In genomic region chr3:65776494-65776893, GRCh38 we compare ENCODE assay signal across 20 cellular contexts.
DNase-seq lines count a peak whose midpoint lies in the region; ATAC-seq and TF ChIP-seq lines count a peak whose summit lies in the region.
"Had no signal": no experiment of that assay in that cellular context is flagged by ENCODE, and none has a peak within 500 bp of the region (broad histone marks: within the 10 kb centered on the region; RNA-seq: fewer than 3 reads in every experiment).

No MANE protein-coding gene starts in this region.

- H3K4me2 ChIP-seq in trophoblast cell (ENCODE audit: low read length): no peak overlapping the region
- H3K4me2 ChIP-seq: GM23338 had no signal

- H3K9me3 ChIP-seq in endodermal cell (ENCODE audit: control insufficient read depth, low read length) (no peaks in the 10 kb centered on the region), trophoblast cell (ENCODE audit: insufficient read depth, low read depth, low read length) (no peaks in the 10 kb centered on the region)
- H3K9me3 ChIP-seq: thoracic aorta had no signal

- H4K91ac ChIP-seq in trophoblast cell (ENCODE audit: low read depth, low read length): no peak overlapping the region

- POLR2A ChIA-PET in WTC11 (lab: Charles Lee): no interaction called here

- H3K27ac Mint-ChIP-seq in endodermal cell (no peak overlapping the region), WTC11 (no peak overlapping the region)
- H3K27ac Mint-ChIP-seq: activated B cell treated with CpG ODN at 0.5 μM for 24 hours; activated CD8-positive, alpha-beta T cell treated with anti-CD3 and anti-CD28 coated beads, Interleukin-2, amount 10 ng/mL, durations not matched to agents 7 days and 5 days; GM23338; T-helper 17 cell had no signal

- no peaks in the 10 kb centered on the region for H3K79me2 ChIP-seq in trophoblast cell (ENCODE audit: control insufficient read depth, insufficient read depth, low read length, poor library complexity)

- H2AFZ ChIP-seq in trophoblast cell (ENCODE audit: insufficient read depth, low read length, poor library complexity): no peak overlapping the region
- H2AFZ ChIP-seq: GM23338 had no signal

- CTCF ChIA-PET in WTC11 (lab: Charles Lee): interaction anchor here (0.7 kb wide), 1 partner anchor 23 kb away, joined by 3 read pairs; no protein-coding TSS in a partner anchor

- WGBS in endodermal cell (ENCODE audit: insufficient coverage in 1 of 2, insufficient read length in 1 of 2), 2 experiments: 81% methylated on average over 6 of the region's 6 CpGs
- no CpG with 5 or more reads among the region's 6 CpGs for WGBS in trophoblast cell (ENCODE audit: extremely low coverage, insufficient coverage, insufficient read length)

- no peak overlapping the region for H3K4ac ChIP-seq in trophoblast cell (ENCODE audit: low read depth, low read length)

- no peak overlapping the region for H3K14ac ChIP-seq in trophoblast cell (ENCODE audit: low read length)

- no peak overlapping the region for H4K12ac ChIP-seq in trophoblast cell (ENCODE audit: low read depth, low read length)

- H2BK5ac ChIP-seq in trophoblast cell (ENCODE audit: low read depth, low read length, poor library complexity): no peak overlapping the region

- no peak overlapping the region for H4K8ac ChIP-seq in trophoblast cell (ENCODE audit: low read depth, low read length)

- H3K36me3 Mint-ChIP-seq in endodermal cell (ENCODE audit: low read depth): no peaks in the 10 kb centered on the region
- no peaks in the 10 kb centered on the region for H3K36me3 Mint-ChIP-seq in WTC11

- peak overlapping the region; percentile 6 for H3K27ac ChIP-seq in endodermal cell (ENCODE audit: low read depth, low read length)
- H3K27ac ChIP-seq in trophoblast cell (ENCODE audit: low read depth, low read length): no peak overlapping the region
- H3K27ac ChIP-seq: thoracic aorta had no signal

- H3K36me3 ChIP-seq in endodermal cell (ENCODE audit: control insufficient read depth, insufficient read depth, low read length) (no peaks in the 10 kb centered on the region), trophoblast cell (ENCODE audit: control insufficient read depth in 1 of 2, insufficient read depth in 2 of 2, low read length in 2 of 2) (no peaks in the 10 kb centered on the region)
- H3K36me3 ChIP-seq: thoracic aorta had no signal

- H2BK12ac ChIP-seq in trophoblast cell (ENCODE audit: low read length): no peak overlapping the region

- H3K4me3 Mint-ChIP-seq in endodermal cell (no peak overlapping the region), WTC11 (no peak overlapping the region)
- H3K4me3 Mint-ChIP-seq: activated B cell treated with CpG ODN at 0.5 μM for 24 hours; activated CD8-positive, alpha-beta T cell treated with anti-CD3 and anti-CD28 coated beads, Interleukin-2, amount 10 ng/mL, durations not matched to agents 7 days and 5 days; activated T-cell treated with anti-CD3 and anti-CD28 coated beads, Interleukin-2, amount 50 U/mL, for 4 hours; GM23338; T-helper 17 cell had no signal

- H3K23ac ChIP-seq in trophoblast cell (ENCODE audit: low read length): no peak overlapping the region

- H3K79me1 ChIP-seq in trophoblast cell (ENCODE audit: low read length): no peaks in the 10 kb centered on the region

- H3K18ac ChIP-seq in trophoblast cell (ENCODE audit: low read length): no peak overlapping the region

- H3K9me3 Mint-ChIP-seq in endodermal cell (no peaks in the 10 kb centered on the region), WTC11 (no peaks in the 10 kb centered on the region)
- H3K9me3 Mint-ChIP-seq: activated B cell treated with CpG ODN at 0.5 μM for 24 hours; activated T-cell treated with anti-CD3 and anti-CD28 coated beads, Interleukin-2, amount 50 U/mL, for 4 hours; GM23338 had no signal

- H3K4me3 ChIP-seq in endodermal cell (ENCODE audit: low read length): no peak overlapping the region
- no peak overlapping the region for H3K4me3 ChIP-seq in trophoblast cell (ENCODE audit: low read depth, low read length)
- H3K4me3 ChIP-seq: GM23338, thoracic aorta had no signal

- H3K27me3 Mint-ChIP-seq in endodermal cell (ENCODE audit: insufficient read depth): no peaks in the 10 kb centered on the region
- H3K27me3 Mint-ChIP-seq in WTC11 (ENCODE audit: low read depth): no peaks in the 10 kb centered on the region
- H3K27me3 Mint-ChIP-seq: activated B cell treated with CpG ODN at 0.5 μM for 24 hours, T-helper 17 cell had no signal

- no peaks in the 10 kb centered on the region for H3K27me3 ChIP-seq in endodermal cell (ENCODE audit: control insufficient read depth, insufficient read depth, low read length, poor library complexity, severe bottlenecking)
- no peaks in the 10 kb centered on the region for H3K27me3 ChIP-seq in trophoblast cell (ENCODE audit: insufficient read depth, low read length)

- H3K4me1 ChIP-seq in endodermal cell (ENCODE audit: control insufficient read depth, insufficient read depth, low read length) (no peaks in the 10 kb centered on the region), trophoblast cell (ENCODE audit: control insufficient read depth in 1 of 2, insufficient read depth in 2 of 2, low read length in 2 of 2) (no peaks in the 10 kb centered on the region)

- H2BK120ac ChIP-seq in trophoblast cell (ENCODE audit: insufficient read depth, low read length, poor library complexity): no peak overlapping the region

- H3K9ac ChIP-seq in endodermal cell (ENCODE audit: extremely low read depth, low read length, poor library complexity, severe bottlenecking): no peak overlapping the region
- no peak overlapping the region for H3K9ac ChIP-seq in trophoblast cell (ENCODE audit: low read length)

- ATAC-seq in GM21717 (IDR thresholded peaks at IDR 0.05; ENCODE audit: unreplicated experiment) (no peak), WTC11 (no peak)
- ATAC-seq: activated CD8-positive, alpha-beta T cell treated with anti-CD3 and anti-CD28 coated beads, Interleukin-2, amount 10 ng/mL, durations not matched to agents 7 days and 5 days; activated T-cell treated with anti-CD3 and anti-CD28 coated beads, Interleukin-2, amount 50 U/mL, for 4 hours; GM23338; left colon; T-helper 17 cell had no signal

- peaks cover 1% of the 10 kb centered on the region for H3K4me1 Mint-ChIP-seq in endodermal cell
- peaks cover 34% of the 10 kb centered on the region for H3K4me1 Mint-ChIP-seq in WTC11
- H3K4me1 Mint-ChIP-seq: activated B cell treated with CpG ODN at 0.5 μM for 24 hours, T-helper 17 cell had no signal

- no peak for TF ChIP-seq CTCF in AG09319 (IDR thresholded peaks at IDR 0.05; ENCODE audit: low read depth, low read length)
- no peak for TF ChIP-seq CTCF in endodermal cell (conservative IDR thresholded peaks at IDR 0.05)
- no peak for TF ChIP-seq CTCF in WTC11 (IDR thresholded peaks at IDR 0.05)

- DNase-seq in AG09319 (ENCODE audit: extremely low read depth, low read depth) (peak; percentile 78), HS-5 (ENCODE audit: low read depth) (peak; percentile 38), endodermal cell (no peak), medulla oblongata (ENCODE audit: extremely low spot score) (peak; percentile 15), GM19238 (ENCODE audit: insufficient read length, low spot score) (no peak), trophoblast cell (no peak), WTC11 (ENCODE audit: low spot score) (no peak)
- DNase-seq: activated B cell treated with CpG ODN at 0.5 μM for 24 hours; activated CD8-positive, alpha-beta T cell treated with anti-CD3 and anti-CD28 coated beads, Interleukin-2, amount 10 ng/mL, durations not matched to agents 7 days and 5 days; activated naive CD4-positive, alpha-beta T cell treated with anti-CD3 and anti-CD28 coated beads, Interleukin-2, amount 50 U/mL, for 16 hours; activated T-cell treated with anti-CD3 and anti-CD28 coated beads, Interleukin-2, amount 50 U/mL, for 4 hours; left colon; MM.1S; NCI-H1436 treated with DMSO at 0.1 percent for 48 hours; NCI-H2227 treated with DMSO at 0.1 percent for 48 hours; SHP77 treated with DMSO at 0.1 percent for 48 hours; T-helper 17 cell had no signal

- no peak overlapping the region for H2AK5ac ChIP-seq in trophoblast cell (ENCODE audit: low read length)

TF ChIP-seq in WTC11, 78 proteins besides CTCF, POLR2A, EP300 and RAD21 (continues in another document):
- TF ChIP-seq ZNF425 (CRISPR knock-in tag; conservative IDR thresholded peaks at IDR 0.05) (no peak), TEAD4 (CRISPR knock-in tag; IDR thresholded peaks at IDR 0.05) (no peak), CDX4 (CRISPR knock-in tag; IDR thresholded peaks at IDR 0.05; ENCODE audit: borderline replicate concordance) (no peak), GABPB1 (CRISPR knock-in tag; IDR thresholded peaks at IDR 0.05) (no peak), MLX (CRISPR knock-in tag; IDR thresholded peaks at IDR 0.05) (no peak), RORB (CRISPR knock-in tag; IDR thresholded peaks at IDR 0.05) (no peak)

Comparison
In these comparisons a context has a peak if more than half of its experiments do, and no peak if none do; other contexts are left out.
1. DNase-seq: peak in AG09319 (single experiment), HS-5 (single experiment) and medulla oblongata (single experiment); none in endodermal cell (single experiment), GM19238 (single experiment), trophoblast cell (0 of 2) and WTC11 (single experiment).